Comparison of ENCODE assay signal across 22 cellular contexts in genomic region chr17:8900207-8900606, GRCh38. TPM values are rescaled to one million over a fixed set of nuclear protein-coding genes. Genes with fewer than 3 reads are reported as not detected.
DNase-seq lines count a peak whose midpoint lies in the region; ATAC-seq, FAIRE-seq and TF ChIP-seq lines count a peak whose summit lies in the region.
"Had no signal": no experiment of that assay in that cellular context is flagged by ENCODE, and none has a peak within 500 bp of the region (broad histone marks: within the 10 kb centered on the region; RNA-seq: fewer than 3 reads in every experiment).

No MANE protein-coding gene starts in this region.

- no peak for ATAC-seq in activated CD8-positive, alpha-beta T cell treated with anti-CD3 and anti-CD28 coated beads for 36 hours
- ATAC-seq in naive thymus-derived CD4-positive, alpha-beta T cell = no peak

- no peaks in the 10 kb centered on the region for H3K9me3 ChIP-seq in naive thymus-derived CD4-positive, alpha-beta T cell (ENCODE audit: control insufficient read depth in 2 of 3, low read length in 3 of 3)
- H3K9me3 ChIP-seq: colonic mucosa, SJSA1 had no signal

- peak overlapping the region; percentile 66 for H3K27ac Mint-ChIP-seq in T-helper 1 cell treated with Interleukin-12 subunit alpha and Interleukin-12 subunit beta and Interleukin-4 antibody, amounts not matched to agents 30 μg/mL and 1 μg/mL, for 36 hours
- peak overlapping the region; percentile 91 for H3K27ac Mint-ChIP-seq in activated CD8-positive, alpha-beta T cell treated with anti-CD3 and anti-CD28 coated beads for 36 hours
- H3K27ac Mint-ChIP-seq in naive thymus-derived CD4-positive, alpha-beta T cell = peak overlapping the region in 8 of 9 donors; percentile 78 to 99 (median 96)
- H3K27ac Mint-ChIP-seq: H9, nephron progenitor cell had no signal

- H3K4me1 Mint-ChIP-seq in T-helper 1 cell treated with Interleukin-12 subunit alpha and Interleukin-12 subunit beta and Interleukin-4 antibody, amounts not matched to agents 30 μg/mL and 1 μg/mL, for 36 hours (ENCODE audit: low read depth) = peaks cover 54% of the 10 kb centered on the region
- H3K4me1 Mint-ChIP-seq in activated CD8-positive, alpha-beta T cell treated with anti-CD3 and anti-CD28 coated beads for 36 hours (ENCODE audit: low read depth) = peaks cover 71% of the 10 kb centered on the region
- H3K4me1 Mint-ChIP-seq in naive thymus-derived CD4-positive, alpha-beta T cell = peaks cover 59 to 81% (median 72%) of the 10 kb centered on the region in 7 donors

- no peaks in the 10 kb centered on the region for H3K9me3 Mint-ChIP-seq in T-helper 1 cell treated with Interleukin-12 subunit alpha and Interleukin-12 subunit beta and Interleukin-4 antibody, amounts not matched to agents 30 μg/mL and 1 μg/mL, for 36 hours
- H3K9me3 Mint-ChIP-seq in activated CD8-positive, alpha-beta T cell treated with anti-CD3 and anti-CD28 coated beads for 36 hours = no peaks in the 10 kb centered on the region
- peaks cover 0 to 3% (median 0%) of the 10 kb centered on the region in 11 donors for H3K9me3 Mint-ChIP-seq in naive thymus-derived CD4-positive, alpha-beta T cell
- H3K9me3 Mint-ChIP-seq: H9, nephron progenitor cell had no signal

- CTCF ChIA-PET in activated CD8-positive, alpha-beta T cell treated with anti-CD3 and anti-CD28 coated beads for 36 hours (lab: Charles Lee) = interaction anchor here (1.0 to 2.5 kb wide), 9 partner anchors 9 to 100 kb away, joined by 3 to 8 read pairs (median 5); no protein-coding TSS in a partner anchor
- CTCF ChIA-PET in naive thymus-derived CD4-positive, alpha-beta T cell (lab: Charles Lee) = interaction anchor here (0.6 to 1.6 kb wide), 3 partner anchors 58 to 1860 kb away, joined by 3 to 5 read pairs (median 3); no protein-coding TSS in a partner anchor

- H3K4me3 Mint-ChIP-seq in T-helper 1 cell treated with Interleukin-12 subunit alpha and Interleukin-12 subunit beta and Interleukin-4 antibody, amounts not matched to agents 30 μg/mL and 1 μg/mL, for 36 hours = peak overlapping the region; percentile 12
- H3K4me3 Mint-ChIP-seq in activated CD8-positive, alpha-beta T cell treated with anti-CD3 and anti-CD28 coated beads for 36 hours = peak overlapping the region; percentile 42
- H3K4me3 Mint-ChIP-seq in naive thymus-derived CD4-positive, alpha-beta T cell = peak overlapping the region; percentile 49 to 83 (median 64)
- H3K4me3 Mint-ChIP-seq: nephron progenitor cell had no signal

- H3K36me3 ChIP-seq in naive thymus-derived CD4-positive, alpha-beta T cell (ENCODE audit: control insufficient read depth in 2 of 3, insufficient read depth in 3 of 3, low read length in 3 of 3) = peaks cover 19 to 25% (median 25%) of the 10 kb centered on the region in 3 experiments
- H3K36me3 ChIP-seq: colonic mucosa, SJSA1, WERI-Rb-1 had no signal

- FAIRE-seq in GM12892 (lab: Jason Lieb, UNC) = peak; percentile 46
- FAIRE-seq: astrocyte had no signal

- peaks cover 77% of the 10 kb centered on the region for H3K36me3 Mint-ChIP-seq in T-helper 1 cell treated with Interleukin-12 subunit alpha and Interleukin-12 subunit beta and Interleukin-4 antibody, amounts not matched to agents 30 μg/mL and 1 μg/mL, for 36 hours (ENCODE audit: low read depth)
- peaks cover 73% of the 10 kb centered on the region for H3K36me3 Mint-ChIP-seq in activated CD8-positive, alpha-beta T cell treated with anti-CD3 and anti-CD28 coated beads for 36 hours (ENCODE audit: low read depth)
- peaks cover 12 to 66% (median 52%) of the 10 kb centered on the region in 5 donors for H3K36me3 Mint-ChIP-seq in naive thymus-derived CD4-positive, alpha-beta T cell

- peak overlapping the region; percentile 80 for H3K27ac ChIP-seq in naive thymus-derived CD4-positive, alpha-beta T cell (ENCODE audit: low read depth, low read length)
- H3K27ac ChIP-seq: 22Rv1, colonic mucosa, SJSA1, WERI-Rb-1 had no signal

- DNase-seq in T-helper 1 cell (no peak), GM12892 (ENCODE audit: insufficient read length) (no peak), cardiac septum (ENCODE audit: low spot score) (no peak), activated gamma-delta T cell (lab: John Stamatoyannopoulos, UW) (no peak), dermis blood vessel endothelial cell (no peak)
- DNase-seq in activated CD8-positive, alpha-beta T cell treated with anti-CD3 and anti-CD28 coated beads for 36 hours = no peak
- DNase-seq in naive thymus-derived CD4-positive, alpha-beta T cell = no peak
- DNase-seq: colonic mucosa; EL; NCI-H1694 treated with DMSO at 0.1 percent for 48 hours; nephron progenitor cell; retina; stimulated activated CD4-positive, alpha-beta T cell treated with anti-CD3 and anti-CD28 coated beads, Interleukin-15, amount 100 ng/mL, for 24 hours; WERI-Rb-1 had no signal

- POLR2A ChIA-PET in activated CD8-positive, alpha-beta T cell treated with anti-CD3 and anti-CD28 coated beads for 36 hours (lab: Charles Lee) = interaction anchor here (1.2 to 4.8 kb wide), 7 partner anchors 10 to 65 kb away, joined by 3 to 38 read pairs (median 9); partner anchors contain the start of gene PIK3R5
- POLR2A ChIA-PET in naive thymus-derived CD4-positive, alpha-beta T cell (lab: Charles Lee) = interaction anchor here (0.9 to 4.6 kb wide), 7 partner anchors 22 to 1213 kb away, joined by 3 to 27 read pairs (median 4); partner anchors contain the start of genes PIK3R5 and TP53

- intact Hi-C loops in activated CD8-positive, alpha-beta T cell treated with anti-CD3 and anti-CD28 coated beads for 36 hours (cut with micrococcal nuclease) = no loop called here
- intact Hi-C loops in naive thymus-derived CD4-positive, alpha-beta T cell (cut with micrococcal nuclease) = no loop called here
- intact Hi-C loops in cardiac septum (cut with DNase I) = no loop called here

- no peak for TF ChIP-seq POLR2A in GM12892 (IDR thresholded peaks at IDR 0.05; ENCODE audit: low read depth, low read length)

- TF ChIP-seq CTCF in activated CD8-positive, alpha-beta T cell treated with anti-CD3 and anti-CD28 coated beads for 36 hours (IDR thresholded peaks at IDR 0.05) = no peak

- H3K4me3 ChIP-seq in naive thymus-derived CD4-positive, alpha-beta T cell (ENCODE audit: low read length) = no peak overlapping the region
- H3K4me3 ChIP-seq: colonic mucosa, SJSA1 had no signal

- no peaks in the 10 kb centered on the region for H3K27me3 ChIP-seq in naive thymus-derived CD4-positive, alpha-beta T cell (ENCODE audit: control insufficient read depth in 2 of 2, insufficient read depth in 2 of 2, low read length in 2 of 2)
- H3K27me3 ChIP-seq: colonic mucosa had no signal

- H3K4me1 ChIP-seq in naive thymus-derived CD4-positive, alpha-beta T cell (ENCODE audit: control insufficient read depth in 2 of 2, insufficient read depth in 2 of 2, low read length in 2 of 2) = peaks cover 52 to 65% of the 10 kb centered on the region in 2 donors
- H3K4me1 ChIP-seq: colonic mucosa, SJSA1 had no signal

- no peaks in the 10 kb centered on the region for H3K27me3 Mint-ChIP-seq in T-helper 1 cell treated with Interleukin-12 subunit alpha and Interleukin-12 subunit beta and Interleukin-4 antibody, amounts not matched to agents 30 μg/mL and 1 μg/mL, for 36 hours (ENCODE audit: low read depth)
- no peaks in the 10 kb centered on the region for H3K27me3 Mint-ChIP-seq in activated CD8-positive, alpha-beta T cell treated with anti-CD3 and anti-CD28 coated beads for 36 hours
- H3K27me3 Mint-ChIP-seq in naive thymus-derived CD4-positive, alpha-beta T cell = no peaks in the 10 kb centered on the region

RNA-seq across cellular contexts. Expression of gene PIK3R6, which starts 32.7 kb away (rescaled TPM):
- 81.7 TPM for polyA plus RNA-seq in GM12892 (2012; ENCODE audit: missing spikeins)
- 1 to 10 TPM; 3.8 to 3.9 TPM for total RNA-seq in activated CD8-positive, alpha-beta T cell treated with anti-CD3 and anti-CD28 coated beads for 36 hours
- 10 to 100 TPM in 1 of 5 experiments, 1 to 10 TPM in 2, under 1 TPM in 2; 0.40 to 11.3 (median 1.1) TPM for total RNA-seq in naive thymus-derived CD4-positive, alpha-beta T cell
- under 1 TPM; 0.06 to 0.37 TPM for polyA plus RNA-seq in naive thymus-derived CD4-positive, alpha-beta T cell
- total RNA-seq in cardiac septum (1.00 TPM), dermis blood vessel endothelial cell (not detected in 2 replicates)
- total RNA-seq: astrocyte, H9, HT1080, lung microvascular endothelial cell, NCI-H460, SJSA1 had no signal

Comparison
In these comparisons a context has a peak if more than half of its experiments do, and no peak if none do; other contexts are left out.
1. H3K4me3 Mint-ChIP-seq: peak in every context shown above with its lines; median percentile 64 in naive thymus-derived CD4-positive, alpha-beta T cell; 42 in activated CD8-positive, alpha-beta T cell treated with anti-CD3 and anti-CD28 coated beads for 36 hours; 12 in T-helper 1 cell treated with Interleukin-12 subunit alpha and Interleukin-12 subunit beta and Interleukin-4 antibody, amounts not matched to agents 30 μg/mL and 1 μg/mL, for 36 hours.